ENCODE assay signal across 2 cellular contexts in the genomic region with DNA sequence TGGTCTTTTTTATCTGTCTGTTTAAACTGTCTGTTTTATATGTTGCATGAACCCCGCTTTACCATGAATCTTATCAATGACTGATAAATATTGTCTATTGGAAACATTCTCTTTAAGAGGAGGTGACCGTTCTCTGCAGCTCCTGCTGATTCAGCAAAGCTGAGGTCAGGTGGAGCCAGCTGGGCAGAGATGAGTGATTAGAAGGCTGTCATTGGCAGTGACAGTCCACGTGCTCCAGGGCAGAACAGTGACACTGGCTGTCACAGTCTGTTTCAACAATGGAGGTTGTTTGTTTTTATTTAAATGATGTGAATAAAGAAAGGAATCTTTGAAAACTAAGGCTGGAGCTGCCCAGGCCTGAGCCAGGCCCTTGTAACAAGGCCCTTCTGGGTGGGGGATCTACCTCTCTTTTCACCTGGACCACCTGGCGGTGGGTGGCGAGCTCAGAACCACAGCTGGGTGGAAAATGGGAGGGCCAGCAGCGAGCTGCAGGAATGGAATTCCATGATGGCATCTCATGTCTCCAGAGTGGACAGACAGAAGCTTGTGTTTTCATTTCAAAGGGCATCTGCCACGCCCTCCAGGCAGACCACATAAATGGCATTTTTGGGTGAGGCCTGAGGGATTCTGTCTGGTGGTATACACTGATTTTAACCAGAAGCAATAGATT.
TF ChIP-seq lines count a peak whose summit lies in the region.

No MANE protein-coding gene starts in this region.

TF ChIP-seq in IMR-90, 13 proteins besides CTCF, POLR2A, EP300 and RAD21:
- TF ChIP-seq MAFK (IDR thresholded peaks at IDR 0.05; ENCODE audit: low read depth, low read length) (peak; percentile 71), CEBPB (IDR thresholded peaks at IDR 0.05; ENCODE audit: low read depth, low read length) (no peak), BHLHE40 (IDR thresholded peaks at IDR 0.05; ENCODE audit: low read depth, low read length) (no peak)

TF ChIP-seq in HepG2, 621 proteins besides CTCF, POLR2A, EP300 and RAD21 (continues in another document):
- no peak for TF ChIP-seq ZBTB38 (CRISPR knock-in tag; IDR thresholded peaks at IDR 0.05)
- no peak for TF ChIP-seq TSC22D2 (CRISPR knock-in tag; IDR thresholded peaks at IDR 0.05; ENCODE audit: borderline replicate concordance)
- TF ChIP-seq ZNF12 (CRISPR knock-in tag; IDR thresholded peaks at IDR 0.05) = 0 out of 2 replicates have a peak, but pooled peaks have one; percentile 14
- 0 out of 2 replicates have a peak, but pooled peaks have one; percentile 16 for TF ChIP-seq BCL6 (CRISPR knock-in tag; IDR thresholded peaks at IDR 0.05)
- TF ChIP-seq, protein P1, sequence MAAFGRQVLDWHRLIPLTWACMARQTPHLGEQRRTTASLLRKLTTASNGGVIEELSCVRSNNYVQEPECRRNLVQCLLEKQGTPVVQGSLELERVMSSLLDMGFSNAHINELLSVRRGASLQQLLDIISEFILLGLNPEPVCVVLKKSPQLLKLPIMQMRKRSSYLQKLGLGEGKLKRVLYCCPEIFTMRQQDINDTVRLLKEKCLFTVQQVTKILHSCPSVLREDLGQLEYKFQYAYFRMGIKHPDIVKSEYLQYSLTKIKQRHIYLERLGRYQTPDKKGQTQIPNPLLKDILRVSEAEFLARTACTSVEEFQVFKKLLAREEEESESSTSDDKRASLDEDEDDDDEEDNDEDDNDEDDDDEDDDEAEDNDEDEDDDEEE (CRISPR knock-in tag; IDR thresholded peaks at IDR 0.05) = no peak
- no peak for TF ChIP-seq NAIF1 (CRISPR knock-in tag; IDR thresholded peaks at IDR 0.05; ENCODE audit: borderline replicate concordance)
- no peak for TF ChIP-seq RBM39 (IDR thresholded peaks at IDR 0.05; ENCODE audit: low read depth, low read length, poor library complexity, severe bottlenecking)
- TF ChIP-seq, protein P2, sequence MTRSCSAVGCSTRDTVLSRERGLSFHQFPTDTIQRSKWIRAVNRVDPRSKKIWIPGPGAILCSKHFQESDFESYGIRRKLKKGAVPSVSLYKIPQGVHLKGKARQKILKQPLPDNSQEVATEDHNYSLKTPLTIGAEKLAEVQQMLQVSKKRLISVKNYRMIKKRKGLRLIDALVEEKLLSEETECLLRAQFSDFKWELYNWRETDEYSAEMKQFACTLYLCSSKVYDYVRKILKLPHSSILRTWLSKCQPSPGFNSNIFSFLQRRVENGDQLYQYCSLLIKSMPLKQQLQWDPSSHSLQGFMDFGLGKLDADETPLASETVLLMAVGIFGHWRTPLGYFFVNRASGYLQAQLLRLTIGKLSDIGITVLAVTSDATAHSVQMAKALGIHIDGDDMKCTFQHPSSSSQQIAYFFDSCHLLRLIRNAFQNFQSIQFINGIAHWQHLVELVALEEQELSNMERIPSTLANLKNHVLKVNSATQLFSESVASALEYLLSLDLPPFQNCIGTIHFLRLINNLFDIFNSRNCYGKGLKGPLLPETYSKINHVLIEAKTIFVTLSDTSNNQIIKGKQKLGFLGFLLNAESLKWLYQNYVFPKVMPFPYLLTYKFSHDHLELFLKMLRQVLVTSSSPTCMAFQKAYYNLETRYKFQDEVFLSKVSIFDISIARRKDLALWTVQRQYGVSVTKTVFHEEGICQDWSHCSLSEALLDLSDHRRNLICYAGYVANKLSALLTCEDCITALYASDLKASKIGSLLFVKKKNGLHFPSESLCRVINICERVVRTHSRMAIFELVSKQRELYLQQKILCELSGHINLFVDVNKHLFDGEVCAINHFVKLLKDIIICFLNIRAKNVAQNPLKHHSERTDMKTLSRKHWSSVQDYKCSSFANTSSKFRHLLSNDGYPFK (CRISPR knock-in tag; IDR thresholded peaks at IDR 0.05; ENCODE audit: borderline replicate concordance) = peak; percentile 50; the same call in 1 of the 2 replicates
- TF ChIP-seq YEATS2 (CRISPR knock-in tag; IDR thresholded peaks at IDR 0.05; ENCODE audit: borderline replicate concordance) = 0 out of 2 replicates have a peak, but pooled peaks have one; percentile 16
- TF ChIP-seq SP5 (CRISPR knock-in tag; IDR thresholded peaks at IDR 0.05; ENCODE audit: borderline replicate concordance, low read depth) = peak; percentile 29; the same call in 1 of the 2 replicates
- TF ChIP-seq SMC3 (IDR thresholded peaks at IDR 0.05; ENCODE audit: low read length) = no peak
- no peak for TF ChIP-seq FOXJ3 (CRISPR knock-in tag; IDR thresholded peaks at IDR 0.05; ENCODE audit: borderline replicate concordance)
- TF ChIP-seq, protein P3, sequence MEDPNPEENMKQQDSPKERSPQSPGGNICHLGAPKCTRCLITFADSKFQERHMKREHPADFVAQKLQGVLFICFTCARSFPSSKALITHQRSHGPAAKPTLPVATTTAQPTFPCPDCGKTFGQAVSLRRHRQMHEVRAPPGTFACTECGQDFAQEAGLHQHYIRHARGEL (CRISPR knock-in tag; IDR thresholded peaks at IDR 0.05) = no peak
- TF ChIP-seq, protein P4, sequence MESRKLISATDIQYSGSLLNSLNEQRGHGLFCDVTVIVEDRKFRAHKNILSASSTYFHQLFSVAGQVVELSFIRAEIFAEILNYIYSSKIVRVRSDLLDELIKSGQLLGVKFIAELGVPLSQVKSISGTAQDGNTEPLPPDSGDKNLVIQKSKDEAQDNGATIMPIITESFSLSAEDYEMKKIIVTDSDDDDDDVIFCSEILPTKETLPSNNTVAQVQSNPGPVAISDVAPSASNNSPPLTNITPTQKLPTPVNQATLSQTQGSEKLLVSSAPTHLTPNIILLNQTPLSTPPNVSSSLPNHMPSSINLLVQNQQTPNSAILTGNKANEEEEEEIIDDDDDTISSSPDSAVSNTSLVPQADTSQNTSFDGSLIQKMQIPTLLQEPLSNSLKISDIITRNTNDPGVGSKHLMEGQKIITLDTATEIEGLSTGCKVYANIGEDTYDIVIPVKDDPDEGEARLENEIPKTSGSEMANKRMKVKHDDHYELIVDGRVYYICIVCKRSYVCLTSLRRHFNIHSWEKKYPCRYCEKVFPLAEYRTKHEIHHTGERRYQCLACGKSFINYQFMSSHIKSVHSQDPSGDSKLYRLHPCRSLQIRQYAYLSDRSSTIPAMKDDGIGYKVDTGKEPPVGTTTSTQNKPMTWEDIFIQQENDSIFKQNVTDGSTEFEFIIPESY (CRISPR knock-in tag; IDR thresholded peaks at IDR 0.05) = peak; percentile 70
- TF ChIP-seq MAFG (CRISPR knock-in tag; IDR thresholded peaks at IDR 0.05) = peak; percentile 68; the same call in 1 of the 2 replicates
- TF ChIP-seq, protein P5, sequence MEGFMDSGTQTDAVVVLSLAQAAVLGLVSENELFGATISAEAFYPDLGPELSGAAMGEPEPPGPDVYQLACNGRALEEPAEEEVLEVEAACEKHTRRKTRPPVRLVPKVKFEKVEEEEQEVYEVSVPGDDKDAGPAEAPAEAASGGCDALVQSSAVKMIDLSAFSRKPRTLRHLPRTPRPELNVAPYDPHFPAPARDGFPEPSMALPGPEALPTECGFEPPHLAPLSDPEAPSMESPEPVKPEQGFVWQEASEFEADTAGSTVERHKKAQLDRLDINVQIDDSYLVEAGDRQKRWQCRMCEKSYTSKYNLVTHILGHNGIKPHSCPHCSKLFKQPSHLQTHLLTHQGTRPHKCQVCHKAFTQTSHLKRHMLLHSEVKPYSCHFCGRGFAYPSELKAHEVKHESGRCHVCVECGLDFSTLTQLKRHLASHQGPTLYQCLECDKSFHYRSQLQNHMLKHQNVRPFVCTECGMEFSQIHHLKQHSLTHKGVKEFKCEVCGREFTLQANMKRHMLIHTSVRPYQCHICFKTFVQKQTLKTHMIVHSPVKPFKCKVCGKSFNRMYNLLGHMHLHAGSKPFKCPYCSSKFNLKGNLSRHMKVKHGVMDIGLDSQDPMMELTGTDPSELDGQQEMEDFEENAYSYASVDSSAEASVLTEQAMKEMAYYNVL (CRISPR knock-in tag; IDR thresholded peaks at IDR 0.05; ENCODE audit: borderline replicate concordance) = no peak
- peak; percentile 94 to 95 for TF ChIP-seq MAFK (conservative IDR thresholded peaks at IDR 0.05 in 1 of 2, IDR thresholded peaks at IDR 0.05 in 1 of 2; ENCODE audit: low read length in 2 of 2)
- TF ChIP-seq ETV6 (CRISPR knock-in tag; conservative IDR thresholded peaks at IDR 0.05) = no peak
- TF ChIP-seq, protein P6, sequence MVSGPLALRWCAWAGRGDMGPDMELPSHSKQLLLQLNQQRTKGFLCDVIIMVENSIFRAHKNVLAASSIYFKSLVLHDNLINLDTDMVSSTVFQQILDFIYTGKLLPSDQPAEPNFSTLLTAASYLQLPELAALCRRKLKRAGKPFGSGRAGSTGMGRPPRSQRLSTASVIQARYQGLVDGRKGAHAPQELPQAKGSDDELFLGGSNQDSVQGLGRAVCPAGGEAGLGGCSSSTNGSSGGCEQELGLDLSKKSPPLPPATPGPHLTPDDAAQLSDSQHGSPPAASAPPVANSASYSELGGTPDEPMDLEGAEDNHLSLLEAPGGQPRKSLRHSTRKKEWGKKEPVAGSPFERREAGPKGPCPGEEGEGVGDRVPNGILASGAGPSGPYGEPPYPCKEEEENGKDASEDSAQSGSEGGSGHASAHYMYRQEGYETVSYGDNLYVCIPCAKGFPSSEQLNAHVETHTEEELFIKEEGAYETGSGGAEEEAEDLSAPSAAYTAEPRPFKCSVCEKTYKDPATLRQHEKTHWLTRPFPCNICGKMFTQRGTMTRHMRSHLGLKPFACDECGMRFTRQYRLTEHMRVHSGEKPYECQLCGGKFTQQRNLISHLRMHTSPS (CRISPR knock-in tag; IDR thresholded peaks at IDR 0.05; ENCODE audit: low read depth) = no peak
- no peak for TF ChIP-seq FOXA1 (IDR thresholded peaks at IDR 0.05)
- peak; percentile 14; the same call in 1 of the 2 replicates for TF ChIP-seq FOXA1 (CRISPR knock-in tag; IDR thresholded peaks at IDR 0.05)
- TF ChIP-seq ZNF570 (CRISPR knock-in tag; IDR thresholded peaks at IDR 0.05; ENCODE audit: borderline replicate concordance) = 0 out of 2 replicates have a peak, but pooled peaks have one; percentile 64
- no peak for TF ChIP-seq ARHGAP35 (CRISPR knock-in tag; IDR thresholded peaks at IDR 0.05; ENCODE audit: borderline replicate concordance)
- TF ChIP-seq SATB2 (CRISPR knock-in tag; IDR thresholded peaks at IDR 0.05) = no peak
- TF ChIP-seq, protein P7, sequence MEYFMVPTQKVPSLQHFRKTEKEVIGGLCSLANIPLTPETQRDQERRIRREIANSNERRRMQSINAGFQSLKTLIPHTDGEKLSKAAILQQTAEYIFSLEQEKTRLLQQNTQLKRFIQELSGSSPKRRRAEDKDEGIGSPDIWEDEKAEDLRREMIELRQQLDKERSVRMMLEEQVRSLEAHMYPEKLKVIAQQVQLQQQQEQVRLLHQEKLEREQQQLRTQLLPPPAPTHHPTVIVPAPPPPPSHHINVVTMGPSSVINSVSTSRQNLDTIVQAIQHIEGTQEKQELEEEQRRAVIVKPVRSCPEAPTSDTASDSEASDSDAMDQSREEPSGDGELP (IDR thresholded peaks at IDR 0.05; ENCODE audit: borderline replicate concordance, low read depth) = peak; percentile 73; the same call in 1 of the 2 replicates
- TF ChIP-seq ZNF501 (CRISPR knock-in tag; IDR thresholded peaks at IDR 0.05) = 0 out of 2 replicates have a peak, but pooled peaks have one; percentile 57
- TF ChIP-seq ZSCAN21 (CRISPR knock-in tag; IDR thresholded peaks at IDR 0.05; ENCODE audit: borderline replicate concordance) = no peak
- no peak; the same call in 1 of the 2 replicates for TF ChIP-seq ZNF44 (CRISPR knock-in tag; IDR thresholded peaks at IDR 0.05)
- TF ChIP-seq RFX5 (IDR thresholded peaks at IDR 0.05; ENCODE audit: low read depth, low read length) = no peak
- TF ChIP-seq BRD4 (CRISPR knock-in tag; IDR thresholded peaks at IDR 0.05) = no peak
- TF ChIP-seq LCORL (IDR thresholded peaks at IDR 0.05) = no peak
- TF ChIP-seq LCORL (CRISPR knock-in tag; IDR thresholded peaks at IDR 0.05) = 0 out of 2 replicates have a peak, but pooled peaks have one; percentile 11
- TF ChIP-seq HOXA3 (CRISPR knock-in tag; IDR thresholded peaks at IDR 0.05) = 0 out of 2 replicates have a peak, but pooled peaks have one; percentile 34
- TF ChIP-seq, protein P8, sequence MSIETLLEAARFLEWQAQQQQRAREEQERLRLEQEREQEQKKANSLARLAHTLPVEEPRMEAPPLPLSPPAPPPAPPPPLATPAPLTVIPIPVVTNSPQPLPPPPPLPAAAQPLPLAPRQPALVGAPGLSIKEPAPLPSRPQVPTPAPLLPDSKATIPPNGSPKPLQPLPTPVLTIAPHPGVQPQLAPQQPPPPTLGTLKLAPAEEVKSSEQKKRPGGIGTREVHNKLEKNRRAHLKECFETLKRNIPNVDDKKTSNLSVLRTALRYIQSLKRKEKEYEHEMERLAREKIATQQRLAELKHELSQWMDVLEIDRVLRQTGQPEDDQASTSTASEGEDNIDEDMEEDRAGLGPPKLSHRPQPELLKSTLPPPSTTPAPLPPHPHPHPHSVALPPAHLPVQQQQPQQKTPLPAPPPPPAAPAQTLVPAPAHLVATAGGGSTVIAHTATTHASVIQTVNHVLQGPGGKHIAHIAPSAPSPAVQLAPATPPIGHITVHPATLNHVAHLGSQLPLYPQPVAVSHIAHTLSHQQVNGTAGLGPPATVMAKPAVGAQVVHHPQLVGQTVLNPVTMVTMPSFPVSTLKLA (IDR thresholded peaks at IDR 0.05) = 0 out of 2 replicates have a peak, but pooled peaks have one; percentile 35
- TF ChIP-seq MAFF (IDR thresholded peaks at IDR 0.05; ENCODE audit: low read depth, low read length) = peak; percentile 94
- TF ChIP-seq CCDC6 (CRISPR knock-in tag; IDR thresholded peaks at IDR 0.05) = no peak
- TF ChIP-seq ZNF296 (CRISPR knock-in tag; conservative IDR thresholded peaks at IDR 0.05) = no peak
- TF ChIP-seq REL (CRISPR knock-in tag; conservative IDR thresholded peaks at IDR 0.05) = no peak
- no peak for TF ChIP-seq ZNF432 (CRISPR knock-in tag; IDR thresholded peaks at IDR 0.05; ENCODE audit: borderline replicate concordance)
- TF ChIP-seq, protein P9, sequence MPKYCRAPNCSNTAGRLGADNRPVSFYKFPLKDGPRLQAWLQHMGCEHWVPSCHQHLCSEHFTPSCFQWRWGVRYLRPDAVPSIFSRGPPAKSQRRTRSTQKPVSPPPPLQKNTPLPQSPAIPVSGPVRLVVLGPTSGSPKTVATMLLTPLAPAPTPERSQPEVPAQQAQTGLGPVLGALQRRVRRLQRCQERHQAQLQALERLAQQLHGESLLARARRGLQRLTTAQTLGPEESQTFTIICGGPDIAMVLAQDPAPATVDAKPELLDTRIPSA (CRISPR knock-in tag; IDR thresholded peaks at IDR 0.05; ENCODE audit: borderline replicate concordance) = no peak
